In the genomic region with DNA sequence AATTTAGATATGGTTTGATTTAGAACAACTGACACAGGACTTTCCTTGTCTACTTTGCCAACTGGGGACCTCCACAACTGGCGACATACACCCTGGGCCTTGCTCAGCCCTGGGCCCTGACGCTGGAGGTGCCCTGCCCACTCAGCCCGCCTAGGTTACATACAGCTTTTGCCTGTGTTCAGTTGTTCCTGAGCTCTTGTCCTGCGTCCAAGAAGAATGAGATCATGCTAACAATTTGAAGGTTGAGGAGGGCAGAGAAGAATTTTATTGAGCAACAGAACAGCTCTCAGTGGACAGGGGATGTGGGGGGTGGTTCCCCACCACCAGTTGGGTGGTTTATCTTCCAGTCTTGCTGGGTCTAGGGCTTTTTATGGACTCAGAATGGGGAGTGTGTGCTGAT, we compare ENCODE assay signal across 1 cellular context.
TF ChIP-seq lines count a peak whose summit lies in the region.

No MANE protein-coding gene starts in this region.

TF ChIP-seq in GM23338, 12 proteins besides CTCF, POLR2A, EP300 and RAD21 (continued from another document):
- TF ChIP-seq, protein P1, sequence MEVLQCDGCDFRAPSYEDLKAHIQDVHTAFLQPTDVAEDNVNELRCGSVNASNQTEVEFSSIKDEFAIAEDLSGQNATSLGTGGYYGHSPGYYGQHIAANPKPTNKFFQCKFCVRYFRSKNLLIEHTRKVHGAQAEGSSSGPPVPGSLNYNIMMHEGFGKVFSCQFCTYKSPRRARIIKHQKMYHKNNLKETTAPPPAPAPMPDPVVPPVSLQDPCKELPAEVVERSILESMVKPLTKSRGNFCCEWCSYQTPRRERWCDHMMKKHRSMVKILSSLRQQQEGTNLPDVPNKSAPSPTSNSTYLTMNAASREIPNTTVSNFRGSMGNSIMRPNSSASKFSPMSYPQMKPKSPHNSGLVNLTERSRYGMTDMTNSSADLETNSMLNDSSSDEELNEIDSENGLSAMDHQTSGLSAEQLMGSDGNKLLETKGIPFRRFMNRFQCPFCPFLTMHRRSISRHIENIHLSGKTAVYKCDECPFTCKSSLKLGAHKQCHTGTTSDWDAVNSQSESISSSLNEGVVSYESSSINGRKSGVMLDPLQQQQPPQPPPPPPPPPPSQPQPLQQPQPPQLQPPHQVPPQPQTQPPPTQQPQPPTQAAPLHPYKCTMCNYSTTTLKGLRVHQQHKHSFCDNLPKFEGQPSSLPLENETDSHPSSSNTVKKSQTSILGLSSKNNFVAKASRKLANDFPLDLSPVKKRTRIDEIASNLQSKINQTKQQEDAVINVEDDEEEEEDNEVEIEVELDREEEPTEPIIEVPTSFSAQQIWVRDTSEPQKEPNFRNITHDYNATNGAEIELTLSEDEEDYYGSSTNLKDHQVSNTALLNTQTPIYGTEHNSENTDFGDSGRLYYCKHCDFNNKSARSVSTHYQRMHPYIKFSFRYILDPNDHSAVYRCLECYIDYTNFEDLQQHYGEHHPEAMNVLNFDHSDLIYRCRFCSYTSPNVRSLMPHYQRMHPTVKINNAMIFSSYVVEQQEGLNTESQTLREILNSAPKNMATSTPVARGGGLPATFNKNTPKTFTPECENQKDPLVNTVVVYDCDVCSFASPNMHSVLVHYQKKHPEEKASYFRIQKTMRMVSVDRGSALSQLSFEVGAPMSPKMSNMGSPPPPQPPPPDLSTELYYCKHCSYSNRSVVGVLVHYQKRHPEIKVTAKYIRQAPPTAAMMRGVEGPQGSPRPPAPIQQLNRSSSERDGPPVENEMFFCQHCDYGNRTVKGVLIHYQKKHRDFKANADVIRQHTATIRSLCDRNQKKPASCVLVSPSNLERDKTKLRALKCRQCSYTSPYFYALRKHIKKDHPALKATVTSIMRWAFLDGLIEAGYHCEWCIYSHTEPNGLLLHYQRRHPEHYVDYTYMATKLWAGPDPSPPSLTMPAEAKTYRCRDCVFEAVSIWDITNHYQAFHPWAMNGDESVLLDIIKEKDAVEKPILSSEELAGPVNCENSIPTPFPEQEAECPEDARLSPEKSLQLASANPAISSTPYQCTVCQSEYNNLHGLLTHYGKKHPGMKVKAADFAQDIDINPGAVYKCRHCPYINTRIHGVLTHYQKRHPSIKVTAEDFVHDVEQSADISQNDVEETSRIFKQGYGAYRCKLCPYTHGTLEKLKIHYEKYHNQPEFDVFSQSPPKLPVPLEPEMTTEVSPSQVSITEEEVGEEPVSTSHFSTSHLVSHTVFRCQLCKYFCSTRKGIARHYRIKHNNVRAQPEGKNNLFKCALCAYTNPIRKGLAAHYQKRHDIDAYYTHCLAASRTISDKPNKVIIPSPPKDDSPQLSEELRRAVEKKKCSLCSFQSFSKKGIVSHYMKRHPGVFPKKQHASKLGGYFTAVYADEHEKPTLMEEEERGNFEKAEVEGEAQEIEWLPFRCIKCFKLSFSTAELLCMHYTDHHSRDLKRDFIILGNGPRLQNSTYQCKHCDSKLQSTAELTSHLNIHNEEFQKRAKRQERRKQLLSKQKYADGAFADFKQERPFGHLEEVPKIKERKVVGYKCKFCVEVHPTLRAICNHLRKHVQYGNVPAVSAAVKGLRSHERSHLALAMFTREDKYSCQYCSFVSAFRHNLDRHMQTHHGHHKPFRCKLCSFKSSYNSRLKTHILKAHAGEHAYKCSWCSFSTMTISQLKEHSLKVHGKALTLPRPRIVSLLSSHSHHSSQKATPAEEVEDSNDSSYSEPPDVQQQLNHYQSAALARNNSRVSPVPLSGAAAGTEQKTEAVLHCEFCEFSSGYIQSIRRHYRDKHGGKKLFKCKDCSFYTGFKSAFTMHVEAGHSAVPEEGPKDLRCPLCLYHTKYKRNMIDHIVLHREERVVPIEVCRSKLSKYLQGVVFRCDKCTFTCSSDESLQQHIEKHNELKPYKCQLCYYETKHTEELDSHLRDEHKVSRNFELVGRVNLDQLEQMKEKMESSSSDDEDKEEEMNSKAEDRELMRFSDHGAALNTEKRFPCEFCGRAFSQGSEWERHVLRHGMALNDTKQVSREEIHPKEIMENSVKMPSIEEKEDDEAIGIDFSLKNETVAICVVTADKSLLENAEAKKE (CRISPR knock-in tag; IDR thresholded peaks at IDR 0.05), result no peak
- TF ChIP-seq EZH2 (IDR thresholded peaks at IDR 0.05; ENCODE audit: low read depth, unreplicated experiment) (no peak), STAT1 (IDR thresholded peaks at IDR 0.05; ENCODE audit: unreplicated experiment) (no peak), ETS1 (IDR thresholded peaks at IDR 0.05) (no peak), EZH2phosphoT487 (IDR thresholded peaks at IDR 0.05; ENCODE audit: unreplicated experiment) (no peak)
TF ChIP-seq in GM23338: peak in this region for 0.
